Comparison of ENCODE assay signal across 6 cellular contexts in the genomic region with DNA sequence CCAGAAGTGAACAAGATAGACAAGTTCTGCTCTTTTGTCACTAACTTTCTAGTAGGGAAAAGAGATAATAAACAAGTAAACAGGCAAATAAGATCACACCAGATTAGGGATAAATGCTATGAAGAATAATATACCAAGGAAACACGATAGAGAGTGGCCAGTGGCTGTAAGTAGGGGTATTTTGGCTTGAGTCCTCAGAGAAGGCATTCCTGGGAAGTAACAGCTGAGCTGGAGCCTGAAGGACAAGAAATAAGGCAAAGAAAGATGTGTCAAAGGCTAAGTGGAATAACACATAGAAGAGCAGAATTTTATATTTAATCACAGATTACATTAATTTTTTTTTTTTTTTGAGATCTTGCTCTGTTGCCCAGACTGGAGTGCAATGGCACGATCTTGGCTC.
"Had no signal": no experiment of that assay in that cellular context is flagged by ENCODE, and none has a peak within 500 bp of the region (broad histone marks: within the 10 kb centered on the region; RNA-seq: fewer than 3 reads in every experiment).

No MANE protein-coding gene starts in this region.

- H3K4me3 Mint-ChIP-seq: GM23338, H9 had no signal

- H3K27ac Mint-ChIP-seq: GM23338, H9 had no signal

- H2AFZ ChIP-seq: GM23338 had no signal

- H3K9me3 ChIP-seq: HAP-1 had no signal

- H3K4me1 Mint-ChIP-seq: GM23338, H9 had no signal

- H3K9me3 Mint-ChIP-seq: GM23338, H9 had no signal

- H3K36me3 ChIP-seq: HAP-1 had no signal

- H3K4me3 ChIP-seq: GM23338, HAP-1 had no signal

- H3K4me2 ChIP-seq: GM23338 had no signal

- H3K4me1 ChIP-seq: HAP-1 had no signal

- ATAC-seq: GM23338, HCT116 had no signal

- DNase-seq: GOT3, H7, H9 had no signal
